In the genomic region with DNA sequence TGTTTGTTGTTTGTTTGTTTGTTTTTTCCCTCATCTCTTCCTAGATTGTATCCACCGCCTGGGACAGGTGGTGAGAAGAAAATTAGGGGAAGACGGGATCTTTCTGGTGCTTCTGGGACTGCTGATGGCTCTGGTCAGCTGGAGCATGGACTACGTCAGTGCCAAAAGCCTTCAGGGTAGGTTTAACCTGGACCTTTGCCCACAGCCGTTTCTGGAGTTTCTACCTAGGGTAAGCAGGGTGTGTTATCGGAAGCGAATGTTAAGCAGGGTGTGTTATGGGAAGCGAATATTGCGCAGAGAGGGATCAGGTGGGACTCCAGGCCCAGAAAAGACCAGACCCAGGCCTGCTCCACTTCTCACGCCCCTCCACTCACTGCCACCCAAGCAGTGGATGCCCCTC, we compare ENCODE assay signal across 20 cellular contexts. TPM values are rescaled to one million over a fixed set of nuclear protein-coding genes. Genes with fewer than 3 reads are reported as not detected.
DNase-seq lines count a peak whose midpoint lies in the region; ATAC-seq, FAIRE-seq and TF ChIP-seq lines count a peak whose summit lies in the region.
"Had no signal": no experiment of that assay in that cellular context is flagged by ENCODE, and none has a peak within 500 bp of the region (broad histone marks: within the 10 kb centered on the region; RNA-seq: fewer than 3 reads in every experiment).

No MANE protein-coding gene starts in this region.

- no peak overlapping the region for H2AFZ ChIP-seq in PC-3 (ENCODE audit: low read length)
- H2AFZ ChIP-seq: PC-9 had no signal

- TF ChIP-seq CTCF in C4-2B (conservative IDR thresholded peaks at IDR 0.05) = no peak
- TF ChIP-seq CTCF in PC-3 (conservative IDR thresholded peaks at IDR 0.05; ENCODE audit: low read depth, low read length) = no peak
- no peak for TF ChIP-seq CTCF in kidney (IDR thresholded peaks at IDR 0.05; ENCODE audit: borderline replicate concordance, extremely low read depth, insufficient read depth)
- no peak for TF ChIP-seq CTCF in gastrocnemius medialis (IDR thresholded peaks at IDR 0.05 in 4 of 5, conservative IDR thresholded peaks at IDR 0.05 in 1 of 5)

- no peak for TF ChIP-seq POLR2A in gastrocnemius medialis (IDR thresholded peaks at IDR 0.05)

- POLR2A ChIA-PET in PC-3 (lab: Charles Lee; ENCODE audit: unreplicated experiment) = no interaction called here

- no peaks in the 10 kb centered on the region for H3K27me3 ChIP-seq in PC-3 (ENCODE audit: low read length)
- no peaks in the 10 kb centered on the region for H3K27me3 ChIP-seq in gastrocnemius medialis
- H3K27me3 ChIP-seq in right cardiac atrium (ENCODE audit: control insufficient read depth, insufficient read depth) = no peaks in the 10 kb centered on the region

- H3F3A ChIP-seq in PC-3 (ENCODE audit: low read length, unreplicated experiment) = no peaks in the 10 kb centered on the region

- H4K20me1 ChIP-seq in PC-3 (ENCODE audit: low read length) = no peaks in the 10 kb centered on the region

- H3K4me2 ChIP-seq in PC-3 (ENCODE audit: low read length) = no peak overlapping the region
- H3K4me2 ChIP-seq: A549, PC-9 had no signal

- H3K9me3 ChIP-seq in PC-3 (ENCODE audit: low read length) (no peaks in the 10 kb centered on the region), kidney (ENCODE audit: control insufficient read depth in 1 of 2, low read length in 2 of 2) (no peaks in the 10 kb centered on the region), gastrocnemius medialis (no peaks in the 10 kb centered on the region), right cardiac atrium (ENCODE audit: control insufficient read depth, low read length) (no peaks in the 10 kb centered on the region)
- H3K9me3 ChIP-seq: A549 had no signal

- peak overlapping the region; percentile 2; the same call in 1 of the 2 replicates for H3K27ac ChIP-seq in C4-2B
- H3K27ac ChIP-seq in PC-3 (ENCODE audit: low read length) = no peak overlapping the region
- H3K27ac ChIP-seq in kidney (ENCODE audit: low read depth in 2 of 2, low read length in 2 of 2) = no peak overlapping the region
- H3K27ac ChIP-seq in gastrocnemius medialis = peak overlapping the region; percentile 27 to 99 (median 80)
- no peak overlapping the region for H3K27ac ChIP-seq in right cardiac atrium (ENCODE audit: low read length)
- H3K27ac ChIP-seq: A549, PC-9 had no signal

- no peaks in the 10 kb centered on the region for H3K36me3 ChIP-seq in PC-3 (ENCODE audit: low read depth, low read length)
- H3K36me3 ChIP-seq in kidney (ENCODE audit: control insufficient read depth in 1 of 2, insufficient read depth in 2 of 2, low read length in 2 of 2) = no peaks in the 10 kb centered on the region
- no peaks in the 10 kb centered on the region for H3K36me3 ChIP-seq in gastrocnemius medialis

- no peaks in the 10 kb centered on the region for H3K79me2 ChIP-seq in PC-3 (ENCODE audit: low read length)

- FAIRE-seq in kidney (lab: Jason Lieb, UNC) = no peak
- FAIRE-seq: A549, GM12878 had no signal

- H3K9ac ChIP-seq in PC-3 (ENCODE audit: low read length) (no peak overlapping the region), kidney (ENCODE audit: low read length in 2 of 2) (no peak overlapping the region)

- CTCF ChIA-PET in PC-3 (lab: Charles Lee) = no interaction called here

- no peak overlapping the region for H3K4me3 ChIP-seq in PC-3 (ENCODE audit: low read length)
- H3K4me3 ChIP-seq in kidney (ENCODE audit: low read length in 2 of 2) = no peak overlapping the region
- no peak overlapping the region for H3K4me3 ChIP-seq in gastrocnemius medialis
- H3K4me3 ChIP-seq in right cardiac atrium (ENCODE audit: low read length) = no peak overlapping the region
- H3K4me3 ChIP-seq: A549, GM12878, PC-9 had no signal

- DNase-seq in PC-3 (peak; percentile 60), kidney (peak; percentile 81), gastrocnemius medialis (no peak), right cardiac atrium (no peak), MV-4-11 (lab: John Stamatoyannopoulos, UW) (no peak)
- DNase-seq: DMS 273 treated with DMSO at 0.1 percent for 48 hours, GDM1, GOT3, HFFc6, IMR-90, Karpas-422, NCI-H187 treated with DMSO at 0.1 percent for 48 hours, NCI-H69 had no signal

- no peak; the same call in 1 of the 2 replicates for ATAC-seq in PC-3
- ATAC-seq in gastrocnemius medialis = no peak
- no peak for ATAC-seq in right cardiac atrium
- ATAC-seq in HG03025 (IDR thresholded peaks at IDR 0.05; ENCODE audit: low FRiP score, unreplicated experiment) = no peak
- ATAC-seq: GM12878, Right ventricle myocardium inferior had no signal

- in situ Hi-C loops in gastrocnemius medialis (cut with MboI; ENCODE audit: low sequenced_read_pairs in 4 of 4) = no loop called here

- no peaks in the 10 kb centered on the region for H3K9me2 ChIP-seq in PC-3 (replicated peaks; ENCODE audit: low read length)

- intact Hi-C loops in PC-3 (cut with micrococcal nuclease) = no loop called here
- intact Hi-C loops in kidney (cut with DNase I) = no loop called here
- intact Hi-C loops in gastrocnemius medialis (cut with DNase I; ENCODE audit: low total_unique reads) = no loop called here
- intact Hi-C loops in right cardiac atrium (cut with DNase I) = no loop called here

- no TSS peak for BruUV-seq in PC-3 (replicated peaks; lab: Mats Ljungman, UMichigan)

- WGBS in right cardiac atrium = 73% methylated on average over 9 of the region's 9 CpGs

- H3K4me1 ChIP-seq in PC-3 (ENCODE audit: insufficient read depth, low read length) (peaks cover 25% of the 10 kb centered on the region), kidney (ENCODE audit: control insufficient read depth in 1 of 2, insufficient read depth in 1 of 2, low read depth in 1 of 2, low read length in 2 of 2) (no peaks in the 10 kb centered on the region), gastrocnemius medialis (peaks cover 48 to 55% of the 10 kb centered on the region in 2 donors), right cardiac atrium (ENCODE audit: control insufficient read depth, insufficient read depth, low read length) (no peaks in the 10 kb centered on the region)

RNA-seq across cellular contexts. Expression of a gene that starts 4.7 kb away (rescaled TPM):
- total RNA-seq in PC-3 (2014; rRNA removed) = 0.55 and 0.69 TPM in 2 replicates
- total RNA-seq in kidney = 0.35 TPM
- not detected for polyA plus RNA-seq in kidney (ENCODE audit: insufficient read depth, low read depth, low replicate concordance)
- 1 to 10 TPM in 3 of 4 donors, under 1 TPM in 1; 0.92 to 2.9 (median 1.7) TPM for total RNA-seq in gastrocnemius medialis
- total RNA-seq in right cardiac atrium = not detected
- polyA plus RNA-seq in right cardiac atrium = not detected
- total RNA-seq: GM12878, HFFc6, IMR-90, PC-9, Right ventricle myocardium inferior had no signal
- polyA plus RNA-seq: IMR-90 had no signal

RNA-seq across cellular contexts. Expression of a gene that starts 32.5 kb away (rescaled TPM):
- total RNA-seq in PC-3 (2014; rRNA removed) (25.1 and 26.4 TPM in 2 replicates), kidney (36.2 TPM), gastrocnemius medialis (10 to 100 TPM in 1 of 4 donors, 1 to 10 TPM in 3; 3.1 to 13.9 (median 4.1) TPM), right cardiac atrium (10 to 100 TPM in 3 of 4 donors, 1 to 10 TPM in 1; 9.2 to 10.6 (median 10.2) TPM)
- polyA plus RNA-seq in kidney (ENCODE audit: insufficient read depth, low read depth, low replicate concordance) (6.6 TPM), right cardiac atrium (4.5 TPM)

RNA-seq across cellular contexts. Expression of a gene that starts 35.9 kb away (rescaled TPM):
- total RNA-seq in PC-3 (2014; rRNA removed) (5.2 and 6.2 TPM in 2 replicates), kidney (36.7 TPM), gastrocnemius medialis (not detected), right cardiac atrium (1 to 10 TPM; 3.6 to 5.9 (median 4.5) TPM)
- polyA plus RNA-seq in kidney (ENCODE audit: insufficient read depth, low read depth, low replicate concordance) (108 TPM), right cardiac atrium (10.9 TPM)
- total RNA-seq: IMR-90 had no signal
- polyA plus RNA-seq: CD14-positive monocyte, GM12878 had no signal

RNA-seq across cellular contexts. Expression of a gene that starts 41.9 kb away (rescaled TPM):
- total RNA-seq in PC-3 (2014; rRNA removed) (6.9 and 7.7 TPM in 2 replicates), kidney (0.82 TPM), gastrocnemius medialis (1 to 10 TPM in 1 of 4 donors, under 1 TPM in 2, not detected in 1; 0.33 to 1.2 (median 0.38) TPM), right cardiac atrium (under 1 TPM; 0.21 to 0.51 (median 0.39) TPM)
- polyA plus RNA-seq in kidney (ENCODE audit: insufficient read depth, low read depth, low replicate concordance) (0.19 TPM), right cardiac atrium (0.27 TPM)

RNA-seq across cellular contexts. Expression of a gene that starts 57.4 kb away (rescaled TPM):
- 111 and 117 TPM in 2 replicates for total RNA-seq in PC-3 (2014; rRNA removed)
- 176 TPM for total RNA-seq in kidney
- polyA plus RNA-seq in kidney (ENCODE audit: insufficient read depth, low read depth, low replicate concordance) = 469 TPM
- 100 to 1,000 TPM in 1 of 4 donors, 10 to 100 TPM in 3; 59.5 to 114 (median 85.0) TPM for total RNA-seq in gastrocnemius medialis
- total RNA-seq in right cardiac atrium = 100 to 1,000 TPM; 182 to 249 (median 234) TPM
- 280 TPM for polyA plus RNA-seq in right cardiac atrium

Comparison
In these comparisons a context has a peak if more than half of its experiments do, and no peak if none do; other contexts are left out.
1. H3K27ac ChIP-seq: peak in C4-2B (single experiment) and gastrocnemius medialis (4 of 4); none in PC-3 (single experiment), kidney (0 of 2) and right cardiac atrium (single experiment).
2. DNase-seq: peak in PC-3 (single experiment) and kidney (single experiment); none in gastrocnemius medialis (0 of 2), right cardiac atrium (0 of 3) and MV-4-11 (single experiment).